2 cellular contexts compared by ENCODE assay signal in the genomic region with DNA sequence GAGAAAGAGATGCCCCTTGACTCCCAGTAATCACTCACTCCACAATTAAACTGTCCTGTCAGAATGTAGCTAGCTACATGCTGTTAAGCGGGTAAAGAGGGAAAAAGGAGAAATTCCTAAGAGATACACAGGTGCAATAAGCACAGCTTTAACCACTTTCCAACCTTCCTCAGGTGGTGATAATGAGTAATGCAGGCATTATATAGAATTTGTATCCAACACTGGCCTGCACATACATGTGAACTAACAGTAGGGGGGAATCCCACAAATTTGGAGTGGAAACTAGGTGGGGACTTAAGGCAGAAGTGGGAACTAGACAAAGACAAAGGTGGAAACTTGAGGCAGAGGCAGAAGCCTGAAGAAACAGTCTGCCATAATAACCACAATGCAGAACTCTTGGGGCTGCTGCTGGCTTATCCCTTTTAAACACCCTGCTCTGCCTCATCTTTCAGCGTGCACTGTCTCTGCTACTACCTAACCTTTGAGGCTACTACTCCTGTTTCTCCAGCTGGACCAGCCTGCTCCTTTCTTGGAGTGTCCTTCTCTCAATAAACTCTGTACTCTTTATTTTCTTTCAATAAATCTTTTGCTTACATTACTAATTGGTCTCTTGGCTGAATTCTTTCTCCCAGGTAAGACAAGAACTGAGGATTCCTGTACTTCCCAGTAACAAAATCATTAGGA.
TF ChIP-seq lines count a peak whose summit lies in the region.

No MANE protein-coding gene starts in this region.

TF ChIP-seq in A549, 52 proteins besides CTCF, POLR2A, EP300 and RAD21 (continued from another document):
- TF ChIP-seq, protein P1, sequence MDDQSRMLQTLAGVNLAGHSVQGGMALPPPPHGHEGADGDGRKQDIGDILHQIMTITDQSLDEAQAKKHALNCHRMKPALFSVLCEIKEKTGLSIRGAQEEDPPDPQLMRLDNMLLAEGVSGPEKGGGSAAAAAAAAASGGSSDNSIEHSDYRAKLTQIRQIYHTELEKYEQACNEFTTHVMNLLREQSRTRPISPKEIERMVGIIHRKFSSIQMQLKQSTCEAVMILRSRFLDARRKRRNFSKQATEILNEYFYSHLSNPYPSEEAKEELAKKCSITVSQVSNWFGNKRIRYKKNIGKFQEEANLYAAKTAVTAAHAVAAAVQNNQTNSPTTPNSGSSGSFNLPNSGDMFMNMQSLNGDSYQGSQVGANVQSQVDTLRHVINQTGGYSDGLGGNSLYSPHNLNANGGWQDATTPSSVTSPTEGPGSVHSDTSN (IDR thresholded peaks at IDR 0.05), result no peak
- TF ChIP-seq TFCP2L1 (CRISPR knock-in tag; IDR thresholded peaks at IDR 0.05) (no peak), ZFP36 (IDR thresholded peaks at IDR 0.05; ENCODE audit: borderline replicate concordance, partially characterized antibody) (no peak)
- TF ChIP-seq, protein P2, sequence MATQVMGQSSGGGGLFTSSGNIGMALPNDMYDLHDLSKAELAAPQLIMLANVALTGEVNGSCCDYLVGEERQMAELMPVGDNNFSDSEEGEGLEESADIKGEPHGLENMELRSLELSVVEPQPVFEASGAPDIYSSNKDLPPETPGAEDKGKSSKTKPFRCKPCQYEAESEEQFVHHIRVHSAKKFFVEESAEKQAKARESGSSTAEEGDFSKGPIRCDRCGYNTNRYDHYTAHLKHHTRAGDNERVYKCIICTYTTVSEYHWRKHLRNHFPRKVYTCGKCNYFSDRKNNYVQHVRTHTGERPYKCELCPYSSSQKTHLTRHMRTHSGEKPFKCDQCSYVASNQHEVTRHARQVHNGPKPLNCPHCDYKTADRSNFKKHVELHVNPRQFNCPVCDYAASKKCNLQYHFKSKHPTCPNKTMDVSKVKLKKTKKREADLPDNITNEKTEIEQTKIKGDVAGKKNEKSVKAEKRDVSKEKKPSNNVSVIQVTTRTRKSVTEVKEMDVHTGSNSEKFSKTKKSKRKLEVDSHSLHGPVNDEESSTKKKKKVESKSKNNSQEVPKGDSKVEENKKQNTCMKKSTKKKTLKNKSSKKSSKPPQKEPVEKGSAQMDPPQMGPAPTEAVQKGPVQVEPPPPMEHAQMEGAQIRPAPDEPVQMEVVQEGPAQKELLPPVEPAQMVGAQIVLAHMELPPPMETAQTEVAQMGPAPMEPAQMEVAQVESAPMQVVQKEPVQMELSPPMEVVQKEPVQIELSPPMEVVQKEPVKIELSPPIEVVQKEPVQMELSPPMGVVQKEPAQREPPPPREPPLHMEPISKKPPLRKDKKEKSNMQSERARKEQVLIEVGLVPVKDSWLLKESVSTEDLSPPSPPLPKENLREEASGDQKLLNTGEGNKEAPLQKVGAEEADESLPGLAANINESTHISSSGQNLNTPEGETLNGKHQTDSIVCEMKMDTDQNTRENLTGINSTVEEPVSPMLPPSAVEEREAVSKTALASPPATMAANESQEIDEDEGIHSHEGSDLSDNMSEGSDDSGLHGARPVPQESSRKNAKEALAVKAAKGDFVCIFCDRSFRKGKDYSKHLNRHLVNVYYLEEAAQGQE (IDR thresholded peaks at IDR 0.05), result no peak

TF ChIP-seq in GM23338, 12 proteins besides CTCF, POLR2A, EP300 and RAD21 (continued from another document):
- TF ChIP-seq, protein P3, sequence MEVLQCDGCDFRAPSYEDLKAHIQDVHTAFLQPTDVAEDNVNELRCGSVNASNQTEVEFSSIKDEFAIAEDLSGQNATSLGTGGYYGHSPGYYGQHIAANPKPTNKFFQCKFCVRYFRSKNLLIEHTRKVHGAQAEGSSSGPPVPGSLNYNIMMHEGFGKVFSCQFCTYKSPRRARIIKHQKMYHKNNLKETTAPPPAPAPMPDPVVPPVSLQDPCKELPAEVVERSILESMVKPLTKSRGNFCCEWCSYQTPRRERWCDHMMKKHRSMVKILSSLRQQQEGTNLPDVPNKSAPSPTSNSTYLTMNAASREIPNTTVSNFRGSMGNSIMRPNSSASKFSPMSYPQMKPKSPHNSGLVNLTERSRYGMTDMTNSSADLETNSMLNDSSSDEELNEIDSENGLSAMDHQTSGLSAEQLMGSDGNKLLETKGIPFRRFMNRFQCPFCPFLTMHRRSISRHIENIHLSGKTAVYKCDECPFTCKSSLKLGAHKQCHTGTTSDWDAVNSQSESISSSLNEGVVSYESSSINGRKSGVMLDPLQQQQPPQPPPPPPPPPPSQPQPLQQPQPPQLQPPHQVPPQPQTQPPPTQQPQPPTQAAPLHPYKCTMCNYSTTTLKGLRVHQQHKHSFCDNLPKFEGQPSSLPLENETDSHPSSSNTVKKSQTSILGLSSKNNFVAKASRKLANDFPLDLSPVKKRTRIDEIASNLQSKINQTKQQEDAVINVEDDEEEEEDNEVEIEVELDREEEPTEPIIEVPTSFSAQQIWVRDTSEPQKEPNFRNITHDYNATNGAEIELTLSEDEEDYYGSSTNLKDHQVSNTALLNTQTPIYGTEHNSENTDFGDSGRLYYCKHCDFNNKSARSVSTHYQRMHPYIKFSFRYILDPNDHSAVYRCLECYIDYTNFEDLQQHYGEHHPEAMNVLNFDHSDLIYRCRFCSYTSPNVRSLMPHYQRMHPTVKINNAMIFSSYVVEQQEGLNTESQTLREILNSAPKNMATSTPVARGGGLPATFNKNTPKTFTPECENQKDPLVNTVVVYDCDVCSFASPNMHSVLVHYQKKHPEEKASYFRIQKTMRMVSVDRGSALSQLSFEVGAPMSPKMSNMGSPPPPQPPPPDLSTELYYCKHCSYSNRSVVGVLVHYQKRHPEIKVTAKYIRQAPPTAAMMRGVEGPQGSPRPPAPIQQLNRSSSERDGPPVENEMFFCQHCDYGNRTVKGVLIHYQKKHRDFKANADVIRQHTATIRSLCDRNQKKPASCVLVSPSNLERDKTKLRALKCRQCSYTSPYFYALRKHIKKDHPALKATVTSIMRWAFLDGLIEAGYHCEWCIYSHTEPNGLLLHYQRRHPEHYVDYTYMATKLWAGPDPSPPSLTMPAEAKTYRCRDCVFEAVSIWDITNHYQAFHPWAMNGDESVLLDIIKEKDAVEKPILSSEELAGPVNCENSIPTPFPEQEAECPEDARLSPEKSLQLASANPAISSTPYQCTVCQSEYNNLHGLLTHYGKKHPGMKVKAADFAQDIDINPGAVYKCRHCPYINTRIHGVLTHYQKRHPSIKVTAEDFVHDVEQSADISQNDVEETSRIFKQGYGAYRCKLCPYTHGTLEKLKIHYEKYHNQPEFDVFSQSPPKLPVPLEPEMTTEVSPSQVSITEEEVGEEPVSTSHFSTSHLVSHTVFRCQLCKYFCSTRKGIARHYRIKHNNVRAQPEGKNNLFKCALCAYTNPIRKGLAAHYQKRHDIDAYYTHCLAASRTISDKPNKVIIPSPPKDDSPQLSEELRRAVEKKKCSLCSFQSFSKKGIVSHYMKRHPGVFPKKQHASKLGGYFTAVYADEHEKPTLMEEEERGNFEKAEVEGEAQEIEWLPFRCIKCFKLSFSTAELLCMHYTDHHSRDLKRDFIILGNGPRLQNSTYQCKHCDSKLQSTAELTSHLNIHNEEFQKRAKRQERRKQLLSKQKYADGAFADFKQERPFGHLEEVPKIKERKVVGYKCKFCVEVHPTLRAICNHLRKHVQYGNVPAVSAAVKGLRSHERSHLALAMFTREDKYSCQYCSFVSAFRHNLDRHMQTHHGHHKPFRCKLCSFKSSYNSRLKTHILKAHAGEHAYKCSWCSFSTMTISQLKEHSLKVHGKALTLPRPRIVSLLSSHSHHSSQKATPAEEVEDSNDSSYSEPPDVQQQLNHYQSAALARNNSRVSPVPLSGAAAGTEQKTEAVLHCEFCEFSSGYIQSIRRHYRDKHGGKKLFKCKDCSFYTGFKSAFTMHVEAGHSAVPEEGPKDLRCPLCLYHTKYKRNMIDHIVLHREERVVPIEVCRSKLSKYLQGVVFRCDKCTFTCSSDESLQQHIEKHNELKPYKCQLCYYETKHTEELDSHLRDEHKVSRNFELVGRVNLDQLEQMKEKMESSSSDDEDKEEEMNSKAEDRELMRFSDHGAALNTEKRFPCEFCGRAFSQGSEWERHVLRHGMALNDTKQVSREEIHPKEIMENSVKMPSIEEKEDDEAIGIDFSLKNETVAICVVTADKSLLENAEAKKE (CRISPR knock-in tag; IDR thresholded peaks at IDR 0.05), result no peak
- TF ChIP-seq JUNB (IDR thresholded peaks at IDR 0.05; ENCODE audit: unreplicated experiment), result no peak
- TF ChIP-seq, protein P2 (IDR thresholded peaks at IDR 0.05; ENCODE audit: unreplicated experiment), result no peak
- TF ChIP-seq POLR2AphosphoS5 (IDR thresholded peaks at IDR 0.05; ENCODE audit: low read depth), result no peak
- no peak for TF ChIP-seq CREB1 (CRISPR knock-in tag; IDR thresholded peaks at IDR 0.05; ENCODE audit: low read depth)
- TF ChIP-seq ZNF331 (CRISPR knock-in tag; IDR thresholded peaks at IDR 0.05; ENCODE audit: low read depth), result no peak
